ENCODE assay signal across 8 cellular contexts in genomic region chr1:103106426-103107321, GRCh38. TPM values are rescaled to one million over a fixed set of nuclear protein-coding genes. Genes with fewer than 3 reads are reported as not detected.
DNase-seq lines count a peak whose midpoint lies in the region; ATAC-seq lines count a peak whose summit lies in the region.

No MANE protein-coding gene starts in this region.

- peak overlapping the region; percentile 35 for H3K27ac ChIP-seq in subcutaneous abdominal adipose tissue (ENCODE audit: low read depth, low read length)
- H3K27ac ChIP-seq in CD8-positive, alpha-beta memory T cell (ENCODE audit: low read depth, low read length), result no peak overlapping the region

- POLR2A ChIA-PET in CD8-positive, alpha-beta memory T cell (lab: Charles Lee), result no interaction called here

- H3K27ac Mint-ChIP-seq in CD8-positive, alpha-beta memory T cell, result peak overlapping the region in 1 of 8 donors; percentile 33

- H3K27me3 ChIP-seq in subcutaneous abdominal adipose tissue (ENCODE audit: control insufficient read depth in 5 of 5, insufficient read depth in 4 of 5, low read length in 5 of 5), result peaks cover 0 to 16% (median 3%) of the 10 kb centered on the region in 5 donors
- H3K27me3 ChIP-seq in CD8-positive, alpha-beta memory T cell (ENCODE audit: insufficient read depth, low read length, poor library complexity, severe bottlenecking), result no peaks in the 10 kb centered on the region

- CTCF ChIA-PET in CD8-positive, alpha-beta memory T cell (lab: Charles Lee), result no interaction called here

- H3K36me3 Mint-ChIP-seq in CD8-positive, alpha-beta memory T cell, result no peaks in the 10 kb centered on the region

- H3K4me3 ChIP-seq in subcutaneous abdominal adipose tissue (ENCODE audit: low read depth in 1 of 5, low read length in 5 of 5), result peak overlapping the region; percentile 58 to 88 (median 71)
- no peak overlapping the region for H3K4me3 ChIP-seq in CD8-positive, alpha-beta memory T cell (ENCODE audit: low read length)

- DNase-seq in CD1c-positive myeloid dendritic cell (ENCODE audit: extremely low spot score), result peak; percentile 6
- peak; percentile 63 to 70 for DNase-seq in NCI-H524 (lab: John Stamatoyannopoulos, UW)
- peak; percentile 72 for DNase-seq in cerebellar cortex (ENCODE audit: low spot score)
- peak; percentile 59 for DNase-seq in kidney tubule cell (ENCODE audit: low spot score)
- no peak for DNase-seq in CD8-positive, alpha-beta memory T cell

- H3K9ac ChIP-seq in subcutaneous abdominal adipose tissue (ENCODE audit: low read length in 5 of 5), result peak overlapping the region in 3 of 5 donors; percentile 17 to 76 (median 72)

- H3K27me3 Mint-ChIP-seq in CD8-positive, alpha-beta memory T cell, result peaks cover 0 to 22% of the 10 kb centered on the region in 2 donors

- no peaks in the 10 kb centered on the region for H3K36me3 ChIP-seq in subcutaneous abdominal adipose tissue (ENCODE audit: control insufficient read depth in 5 of 5, insufficient read depth in 5 of 5, low read length in 5 of 5)
- H3K36me3 ChIP-seq in CD8-positive, alpha-beta memory T cell (ENCODE audit: insufficient read depth, low read length), result no peaks in the 10 kb centered on the region

- H3K4me1 Mint-ChIP-seq in CD8-positive, alpha-beta memory T cell, result peaks cover 6 to 17% (median 7%) of the 10 kb centered on the region in 3 donors

- no peaks in the 10 kb centered on the region for H3K9me3 ChIP-seq in subcutaneous abdominal adipose tissue (ENCODE audit: control insufficient read depth in 5 of 5, low read length in 5 of 5)
- no peaks in the 10 kb centered on the region for H3K9me3 ChIP-seq in CD8-positive, alpha-beta memory T cell (ENCODE audit: low read length)

- ATAC-seq in GM18870 (IDR thresholded peaks at IDR 0.05; ENCODE audit: unreplicated experiment) (peak; percentile 86), HG03095 (IDR thresholded peaks at IDR 0.05; ENCODE audit: unreplicated experiment) (peak; percentile 82)

- H3K9me3 Mint-ChIP-seq in CD8-positive, alpha-beta memory T cell, result peaks cover 0 to 8% (median 2%) of the 10 kb centered on the region in 5 donors

- peaks cover 0 to 28% (median 22%) of the 10 kb centered on the region in 5 donors for H3K4me1 ChIP-seq in subcutaneous abdominal adipose tissue (ENCODE audit: control insufficient read depth in 5 of 5, insufficient read depth in 5 of 5, low read length in 5 of 5)
- H3K4me1 ChIP-seq in CD8-positive, alpha-beta memory T cell (ENCODE audit: insufficient read depth, low read length), result no peaks in the 10 kb centered on the region

- peak overlapping the region in 2 of 7 donors; percentile 48 to 50 for H3K4me3 Mint-ChIP-seq in CD8-positive, alpha-beta memory T cell

RNA-seq across cellular contexts. Expression of gene COL11A1, which starts 1.6 kb away (rescaled TPM):
- total RNA-seq in CD8-positive, alpha-beta memory T cell, result not detected
- polyA plus RNA-seq in CD8-positive, alpha-beta memory T cell, result not detected

Comparison
In these comparisons a context has a peak if more than half of its experiments do, and no peak if none do; other contexts are left out.
1. DNase-seq: peak in CD1c-positive myeloid dendritic cell (single experiment), NCI-H524 (2 of 2), cerebellar cortex (single experiment) and kidney tubule cell (single experiment); none in CD8-positive, alpha-beta memory T cell (0 of 5).